ENCODE assay signal across 8 cellular contexts in the genomic region with DNA sequence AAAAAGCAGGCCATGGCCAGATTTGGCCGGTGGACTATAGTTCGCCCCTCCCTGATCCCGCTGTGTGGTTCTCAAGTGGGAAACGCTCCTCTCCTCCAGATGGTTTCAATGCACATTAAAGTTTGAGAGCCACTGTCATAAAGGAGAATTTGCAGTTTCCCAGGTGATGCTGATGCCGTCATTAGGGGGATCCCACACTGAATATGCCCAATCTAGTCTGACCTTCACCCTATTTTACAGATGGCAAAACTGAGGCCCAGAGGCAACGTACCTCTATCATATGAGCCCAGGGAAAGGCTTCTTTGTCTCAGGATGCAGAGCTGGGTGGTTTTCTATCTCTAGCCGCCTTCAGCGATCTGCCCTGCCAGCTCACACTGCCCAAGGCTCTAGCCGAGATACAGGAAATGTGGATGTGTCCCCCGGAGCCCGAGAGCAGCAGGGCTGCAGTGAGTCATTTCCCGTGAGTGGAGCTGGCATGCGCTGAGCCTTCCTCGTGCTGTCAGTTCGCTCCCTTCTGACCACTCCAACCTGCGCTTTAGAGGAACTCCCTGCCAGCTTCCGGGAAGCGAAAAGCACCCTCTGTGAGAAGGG.
DNase-seq lines count a peak whose midpoint lies in the region; ATAC-seq and TF ChIP-seq lines count a peak whose summit lies in the region.

No MANE protein-coding gene starts in this region.

- H3K79me2 ChIP-seq in PC-3 (ENCODE audit: low read length), result no peaks in the 10 kb centered on the region

- H3K4me2 ChIP-seq in PC-3 (ENCODE audit: low read length), result peak overlapping the region; percentile 81

- H3K36me3 ChIP-seq in PC-3 (ENCODE audit: low read depth, low read length), result no peaks in the 10 kb centered on the region
- no peaks in the 10 kb centered on the region for H3K36me3 ChIP-seq in uterus

- ATAC-seq in GM18498 (IDR thresholded peaks at IDR 0.05; ENCODE audit: unreplicated experiment) (peak; percentile 60), HG02885 (IDR thresholded peaks at IDR 0.05; ENCODE audit: poor library complexity, unreplicated experiment) (peak; percentile 58), PC-3 (peak; percentile 74)
- peak; percentile 83 to 88 for ATAC-seq in activated T-cell treated with anti-CD3 and anti-CD28 coated beads, Interleukin-2, amount 50 U/mL, for 4 hours

- BruUV-seq in PC-3 (replicated peaks; lab: Mats Ljungman, UMichigan), result TSS peak; percentile 88

- no peaks in the 10 kb centered on the region for H3K36me3 Mint-ChIP-seq in activated T-cell treated with anti-CD3 and anti-CD28 coated beads, Interleukin-2, amount 50 U/mL, for 4 hours (ENCODE audit: insufficient read depth)

- H3K27me3 Mint-ChIP-seq in activated T-cell treated with anti-CD3 and anti-CD28 coated beads, Interleukin-2, amount 50 U/mL, for 4 hours (ENCODE audit: low read depth), result no peaks in the 10 kb centered on the region

- CTCF ChIA-PET in PC-3 (lab: Charles Lee), result no interaction called here

- no peak overlapping the region for H2AFZ ChIP-seq in PC-3 (ENCODE audit: low read length)

- intact Hi-C loops in PC-3 (cut with micrococcal nuclease) (loop anchor here (5.0 kb wide), 1 partner anchor 113 kb away; no protein-coding TSS in a partner anchor), posterior cingulate gyrus (cut with DNase I) (no loop called here), uterus (cut with DNase I; ENCODE audit: low total_unique reads) (no loop called here)

- H3K9me3 Mint-ChIP-seq in activated T-cell treated with anti-CD3 and anti-CD28 coated beads, Interleukin-2, amount 50 U/mL, for 4 hours, result no peaks in the 10 kb centered on the region

- peak overlapping the region; percentile 78 for H3K4me3 Mint-ChIP-seq in activated T-cell treated with anti-CD3 and anti-CD28 coated beads, Interleukin-2, amount 50 U/mL, for 4 hours

- H3K27ac ChIP-seq in PC-3 (ENCODE audit: low read length), result peak overlapping the region; percentile 83
- no peak overlapping the region for H3K27ac ChIP-seq in uterus

- TF ChIP-seq POLR2A in uterus (IDR thresholded peaks at IDR 0.05), result no peak

- no peak for TF ChIP-seq CTCF in PC-3 (conservative IDR thresholded peaks at IDR 0.05; ENCODE audit: low read depth, low read length)
- TF ChIP-seq CTCF in fibroblast of mammary gland (conservative IDR thresholded peaks at IDR 0.05; ENCODE audit: control insufficient read depth, insufficient read depth, low read depth, low read length), result no peak
- TF ChIP-seq CTCF in uterus (IDR thresholded peaks at IDR 0.05), result no peak

- H3K9ac ChIP-seq in PC-3 (ENCODE audit: low read length), result peak overlapping the region; percentile 44

- peaks cover 91% of the 10 kb centered on the region for H3K4me1 Mint-ChIP-seq in activated T-cell treated with anti-CD3 and anti-CD28 coated beads, Interleukin-2, amount 50 U/mL, for 4 hours (ENCODE audit: low read depth)

- POLR2A ChIA-PET in PC-3 (lab: Charles Lee; ENCODE audit: unreplicated experiment), result interaction anchor here (0.6 kb wide), 2 partner anchors 26 to 58 kb away, joined by 3 to 5 read pairs; no protein-coding TSS in a partner anchor

- H3K27me3 ChIP-seq in PC-3 (ENCODE audit: low read length) (no peaks in the 10 kb centered on the region), uterus (no peaks in the 10 kb centered on the region)

- no peaks in the 10 kb centered on the region for H4K20me1 ChIP-seq in PC-3 (ENCODE audit: low read length)

- H3K4me3 ChIP-seq in PC-3 (ENCODE audit: low read length), result peak overlapping the region; percentile 51; the same call in 1 of the 2 replicates
- H3K4me3 ChIP-seq in fibroblast of mammary gland (ENCODE audit: control insufficient read depth, low read depth, low read length), result peak overlapping the region; percentile 27
- H3K4me3 ChIP-seq in uterus, result no peak overlapping the region

- no peaks in the 10 kb centered on the region for H3F3A ChIP-seq in PC-3 (ENCODE audit: low read length, unreplicated experiment)

- H3K9me3 ChIP-seq in PC-3 (ENCODE audit: low read length) (no peaks in the 10 kb centered on the region), uterus (no peaks in the 10 kb centered on the region)

- no peaks in the 10 kb centered on the region for H3K9me2 ChIP-seq in PC-3 (replicated peaks; ENCODE audit: low read length)

- H3K4me1 ChIP-seq in PC-3 (ENCODE audit: insufficient read depth, low read length) (peaks cover 43% of the 10 kb centered on the region), uterus (peaks cover 2 to 9% of the 10 kb centered on the region in 2 donors)

- DNase-seq in PC-3 (peak; percentile 84), fibroblast of mammary gland (ENCODE audit: low read depth) (peak; percentile 93), posterior cingulate gyrus (peak in 6 of 10 donors; percentile 9 to 94 (median 54)), uterus (peak; percentile 68 to 72), superior temporal gyrus (ENCODE audit: extremely low spot score) (no peak)
- DNase-seq in activated T-cell treated with anti-CD3 and anti-CD28 coated beads, Interleukin-2, amount 50 U/mL, for 4 hours, result peak; percentile 66

Comparison
In these comparisons a context has a peak if more than half of its experiments do, and no peak if none do; other contexts are left out.
1. H3K4me3 ChIP-seq: peak in PC-3 (single experiment) and fibroblast of mammary gland (single experiment); none in uterus (0 of 2).
2. Peak in every context shown above with its lines, with median percentiles within 50 percentile points of each other: ATAC-seq.